Comparison of ENCODE assay signal across 8 cellular contexts in genomic region chr1:239951518-239952130, GRCh38.
DNase-seq lines count a peak whose midpoint lies in the region; ATAC-seq and TF ChIP-seq lines count a peak whose summit lies in the region.

No MANE protein-coding gene starts in this region.

- no peak overlapping the region for H3K4me3 Mint-ChIP-seq in stimulated activated memory B cell treated with anti-CD40 and anti-IgM and Interleukin-4, amounts not matched to agents 10 μg/mL and 1 μg/mL and 100 μg/mL, for 72 hours

- H3K79me2 ChIP-seq in SU-DHL-6 (ENCODE audit: insufficient read depth, low read length): no peaks in the 10 kb centered on the region

- TF ChIP-seq CTCF in SU-DHL-6 (IDR thresholded peaks at IDR 0.05; ENCODE audit: insufficient read depth, low read length, poor library complexity, severe bottlenecking): peak; percentile 24

- no peak overlapping the region for H2AFZ ChIP-seq in SU-DHL-6 (ENCODE audit: low read depth, low read length, severe bottlenecking)

- H3K4me2 ChIP-seq in SU-DHL-6 (ENCODE audit: low read depth, low read length, poor library complexity, severe bottlenecking): no peak overlapping the region

- no peaks in the 10 kb centered on the region for H3K36me3 Mint-ChIP-seq in stimulated activated memory B cell treated with anti-CD40 and anti-IgM and Interleukin-4, amounts not matched to agents 10 μg/mL and 1 μg/mL and 100 μg/mL, for 72 hours

- no peak overlapping the region for H3K27ac Mint-ChIP-seq in stimulated activated memory B cell treated with anti-CD40 and anti-IgM and Interleukin-4, amounts not matched to agents 10 μg/mL and 1 μg/mL and 100 μg/mL, for 72 hours

- no peak overlapping the region for H3K9ac ChIP-seq in SU-DHL-6 (ENCODE audit: low read length)

- H4K20me1 ChIP-seq in SU-DHL-6 (ENCODE audit: low read depth, low read length): no peaks in the 10 kb centered on the region

- no peaks in the 10 kb centered on the region for H3F3A ChIP-seq in SU-DHL-6 (ENCODE audit: insufficient read depth)

- H3K27me3 ChIP-seq in H7 (ENCODE audit: control insufficient read depth, insufficient read depth, low read length) (no peaks in the 10 kb centered on the region), SU-DHL-6 (ENCODE audit: low read length) (no peaks in the 10 kb centered on the region)

- no peaks in the 10 kb centered on the region for H3K27me3 Mint-ChIP-seq in stimulated activated memory B cell treated with anti-CD40 and anti-IgM and Interleukin-4, amounts not matched to agents 10 μg/mL and 1 μg/mL and 100 μg/mL, for 72 hours

- H3K9me2 ChIP-seq in SU-DHL-6 (replicated peaks; ENCODE audit: insufficient read depth, low read length): no peaks in the 10 kb centered on the region

- H3K36me3 ChIP-seq in H7 (replicated peaks; ENCODE audit: control insufficient read depth, insufficient read depth, low read length) (no peaks in the 10 kb centered on the region), SU-DHL-6 (ENCODE audit: low read length) (no peaks in the 10 kb centered on the region)

- no peaks in the 10 kb centered on the region for H3K9me3 Mint-ChIP-seq in stimulated activated memory B cell treated with anti-CD40 and anti-IgM and Interleukin-4, amounts not matched to agents 10 μg/mL and 1 μg/mL and 100 μg/mL, for 72 hours

- H3K27ac ChIP-seq in SU-DHL-6 (ENCODE audit: low read depth, low read length): no peak overlapping the region
- H3K27ac ChIP-seq in caudate nucleus (ENCODE audit: low read depth, low read length): no peak overlapping the region

- H3K4me1 Mint-ChIP-seq in stimulated activated memory B cell treated with anti-CD40 and anti-IgM and Interleukin-4, amounts not matched to agents 10 μg/mL and 1 μg/mL and 100 μg/mL, for 72 hours: no peaks in the 10 kb centered on the region

- no peaks in the 10 kb centered on the region for H3K9me3 ChIP-seq in SU-DHL-6 (ENCODE audit: insufficient read depth, low read length)

- DNase-seq in EH (ENCODE audit: low read depth): peak; percentile 73
- DNase-seq in H7: peak; percentile 67
- peak; percentile 50 for DNase-seq in NCI-H1048 (lab: John Stamatoyannopoulos, UW)
- DNase-seq in caudate nucleus (lab: John Stamatoyannopoulos, UW): peak in 33 of 61 donors; percentile 3 to 76 (median 22)
- peak; percentile 67 for DNase-seq in kidney glomerular epithelial cell (lab: John Stamatoyannopoulos, UW)
- DNase-seq in stimulated activated CD4-positive, alpha-beta T cell treated with anti-CD3 and anti-CD28 coated beads, TNF-alpha, amount 100 ng/mL, for 24 hours (ENCODE audit: low read depth in 3 of 3): peak; percentile 11 to 38 (median 13)

- no peak for ATAC-seq in stimulated activated memory B cell treated with anti-CD40 and anti-IgM and Interleukin-4, amounts not matched to agents 10 μg/mL and 1 μg/mL and 100 μg/mL, for 72 hours

- H3K4me3 ChIP-seq in H7 (ENCODE audit: insufficient read depth, low read depth, low read length) (no peak overlapping the region), SU-DHL-6 (ENCODE audit: insufficient read depth, low read length, poor library complexity, severe bottlenecking) (no peak overlapping the region)

Comparison
In these comparisons a context has a peak if more than half of its experiments do, and no peak if none do; other contexts are left out.
1. DNase-seq: peak in every context shown above with its lines; median percentile 73 in EH; 67 in H7; 67 in kidney glomerular epithelial cell; 50 in NCI-H1048; 22 in caudate nucleus; 13 in stimulated activated CD4-positive, alpha-beta T cell treated with anti-CD3 and anti-CD28 coated beads, TNF-alpha, amount 100 ng/mL, for 24 hours.